Comparison of ENCODE assay signal across 19 cellular contexts in genomic region chr7:81051811-81052413, GRCh38.
DNase-seq lines count a peak whose midpoint lies in the region; ATAC-seq, FAIRE-seq and TF ChIP-seq lines count a peak whose summit lies in the region.
"Had no signal": no experiment of that assay in that cellular context is flagged by ENCODE, and none has a peak within 500 bp of the region (broad histone marks: within the 10 kb centered on the region; RNA-seq: fewer than 3 reads in every experiment).

No MANE protein-coding gene starts in this region.

- H3K9me3 ChIP-seq in astrocyte (ENCODE audit: insufficient read depth, low read depth, low read length): peaks cover 2% of the 10 kb centered on the region
- peaks cover 0 to 7% (median 0%) of the 10 kb centered on the region in 4 donors for H3K9me3 ChIP-seq in tibial nerve

- H3K27me3 ChIP-seq in astrocyte (ENCODE audit: insufficient read depth, low read length): no peaks in the 10 kb centered on the region
- H3K27me3 ChIP-seq in tibial nerve: no peaks in the 10 kb centered on the region

- H3K27ac Mint-ChIP-seq in astrocyte (ENCODE audit: unreplicated experiment) (no peak overlapping the region), neural crest cell (ENCODE audit: unreplicated experiment) (peak overlapping the region; percentile 27)
- H3K27ac Mint-ChIP-seq: B cell; CD8-positive, alpha-beta T cell had no signal

- H2AFZ ChIP-seq in astrocyte (ENCODE audit: low read depth, low read length): no peak overlapping the region
- H2AFZ ChIP-seq: GM23248 had no signal

- H3K9me3 Mint-ChIP-seq in astrocyte (ENCODE audit: unreplicated experiment) (peaks cover 10% of the 10 kb centered on the region), neural crest cell (peaks cover 23% of the 10 kb centered on the region)

- H3K4me2 ChIP-seq in astrocyte (ENCODE audit: low read length): no peak overlapping the region

- H3K27me3 Mint-ChIP-seq in astrocyte (ENCODE audit: low read depth, unreplicated experiment) (no peaks in the 10 kb centered on the region), neural crest cell (ENCODE audit: low read depth) (no peaks in the 10 kb centered on the region)
- H3K27me3 Mint-ChIP-seq: B cell had no signal

- peaks cover 9% of the 10 kb centered on the region for H3K4me1 Mint-ChIP-seq in astrocyte (ENCODE audit: low read depth, unreplicated experiment)
- H3K4me1 Mint-ChIP-seq in neural crest cell: peaks cover 24% of the 10 kb centered on the region
- H3K4me1 Mint-ChIP-seq: B cell had no signal

- no peak overlapping the region for H3K9ac ChIP-seq in astrocyte (ENCODE audit: low read length)
- H3K9ac ChIP-seq: GM23248 had no signal

- TF ChIP-seq POLR2A in tibial nerve (IDR thresholded peaks at IDR 0.05): no peak

- no peaks in the 10 kb centered on the region for H4K20me1 ChIP-seq in astrocyte (ENCODE audit: insufficient read depth, low read length)

- H3K4me3 Mint-ChIP-seq in astrocyte (ENCODE audit: unreplicated experiment) (no peak overlapping the region), neural crest cell (no peak overlapping the region)
- H3K4me3 Mint-ChIP-seq: B cell; CD8-positive, alpha-beta T cell had no signal

- H3K79me2 ChIP-seq in astrocyte (ENCODE audit: insufficient read depth, low read length): no peaks in the 10 kb centered on the region

- TF ChIP-seq EP300 in tibial nerve (IDR thresholded peaks at IDR 0.05): no peak

- no peaks in the 10 kb centered on the region for H3K36me3 Mint-ChIP-seq in astrocyte (ENCODE audit: low read depth, unreplicated experiment)
- H3K36me3 Mint-ChIP-seq in neural crest cell (ENCODE audit: low read depth): peaks cover 25% of the 10 kb centered on the region
- H3K36me3 Mint-ChIP-seq: CD8-positive, alpha-beta T cell had no signal

- H3K4me3 ChIP-seq in astrocyte (ENCODE audit: insufficient read depth, low read depth, low read length): no peak overlapping the region
- no peak overlapping the region for H3K4me3 ChIP-seq in tibial nerve
- H3K4me3 ChIP-seq: GM23248 had no signal

- no peaks in the 10 kb centered on the region for H3K36me3 ChIP-seq in astrocyte (ENCODE audit: insufficient read depth, low read length)
- H3K36me3 ChIP-seq in tibial nerve: no peaks in the 10 kb centered on the region

- 26 to 51% methylated on average over 3 of the region's 3 CpGs for WGBS in tibial nerve, 2 donors

- H3K27ac ChIP-seq in astrocyte (ENCODE audit: low read depth, low read length) (no peak overlapping the region), tibial nerve (no peak overlapping the region)
- H3K27ac ChIP-seq: GM23248 had no signal

- FAIRE-seq in astrocyte (lab: Jason Lieb, UNC): no peak
- FAIRE-seq: H54 had no signal

- H3K4me1 ChIP-seq in astrocyte (ENCODE audit: insufficient read depth, low read length) (no peaks in the 10 kb centered on the region), tibial nerve (peaks cover 0 to 5% (median 0%) of the 10 kb centered on the region in 4 donors)

- no peak for TF ChIP-seq CTCF in astrocyte (IDR thresholded peaks at IDR 0.05; ENCODE audit: insufficient read depth, low read depth, low read length)
- no peak for TF ChIP-seq CTCF in neural crest cell (conservative IDR thresholded peaks at IDR 0.05)
- no peak for TF ChIP-seq CTCF in tibial nerve (IDR thresholded peaks at IDR 0.05)

- ATAC-seq in HG03521 (IDR thresholded peaks at IDR 0.05; ENCODE audit: unreplicated experiment): no peak
- ATAC-seq: CD8-positive, alpha-beta T cell; HCT116 had no signal

- DNase-seq in COLO829 (ENCODE audit: low spot score) (peak; percentile 44), astrocyte (ENCODE audit: low read depth) (peak; percentile 10), iris pigment epithelial cell (ENCODE audit: low read depth) (peak; percentile 24), neural crest cell (ENCODE audit: low read depth, low spot score) (no peak), NCI-H2196 (lab: John Stamatoyannopoulos, UW; ENCODE audit: unreplicated experiment) (no peak), tibial nerve (ENCODE audit: low spot score in 2 of 2) (no peak), germinal center (ENCODE audit: low spot score) (no peak)
- DNase-seq: 8988T; ACHN; C1 segment of cervical spinal cord; Caco-2; CD8-positive, alpha-beta T cell; GF-D8; GM23248; IMR-90 had no signal

Comparison
In these comparisons a context has a peak if more than half of its experiments do, and no peak if none do; other contexts are left out.
1. DNase-seq: peak in COLO829 (single experiment), astrocyte (single experiment) and iris pigment epithelial cell (single experiment); none in neural crest cell (single experiment), NCI-H2196 (single experiment), tibial nerve (0 of 2) and germinal center (single experiment).